ENCODE assay signal across 24 cellular contexts in genomic region chr3:59248976-59249375, GRCh38.
DNase-seq lines count a peak whose midpoint lies in the region; ATAC-seq and TF ChIP-seq lines count a peak whose summit lies in the region.
"Had no signal": no experiment of that assay in that cellular context is flagged by ENCODE, and none has a peak within 500 bp of the region (broad histone marks: within the 10 kb centered on the region; RNA-seq: fewer than 3 reads in every experiment).

No MANE protein-coding gene starts in this region.

- no peaks in the 10 kb centered on the region for H3K9me2 ChIP-seq in PC-3 (replicated peaks; ENCODE audit: low read length)

- no peaks in the 10 kb centered on the region for H3K36me3 Mint-ChIP-seq in Calu3 (ENCODE audit: insufficient read depth, unreplicated experiment)
- H3K36me3 Mint-ChIP-seq: activated naive CD8-positive, alpha-beta T cell; CD8-positive, alpha-beta memory T cell; WTC11 had no signal

- no peaks in the 10 kb centered on the region for H3K27me3 Mint-ChIP-seq in Calu3 (ENCODE audit: unreplicated experiment)
- H3K27me3 Mint-ChIP-seq: activated naive CD8-positive, alpha-beta T cell; stimulated activated memory B cell treated with anti-CD40 and anti-IgM and Interleukin-4, amounts not matched to agents 10 μg/mL and 1 μg/mL and 100 μg/mL, for 72 hours had no signal

- POLR2A ChIA-PET in PC-3 (lab: Charles Lee; ENCODE audit: unreplicated experiment): no interaction called here

- H3K4me3 Mint-ChIP-seq in Calu3 (ENCODE audit: low read depth, unreplicated experiment): no peak overlapping the region
- H3K4me3 Mint-ChIP-seq: activated naive CD8-positive, alpha-beta T cell; CD8-positive, alpha-beta memory T cell; stimulated activated memory B cell treated with anti-CD40 and anti-IgM and Interleukin-4, amounts not matched to agents 10 μg/mL and 1 μg/mL and 100 μg/mL, for 72 hours; WTC11 had no signal

- peaks cover 11% of the 10 kb centered on the region for H3F3A ChIP-seq in PC-3 (ENCODE audit: low read length, unreplicated experiment)

- intact Hi-C loops in Calu3 (cut with micrococcal nuclease; ENCODE audit: unreplicated experiment): no loop called here
- intact Hi-C loops in PC-3 (cut with micrococcal nuclease): loop anchor here (5.0 to 10.0 kb wide), 3 partner anchors 178 to 374 kb away; no protein-coding TSS in a partner anchor
- intact Hi-C loops in stomach (cut with DNase I; ENCODE audit: low total_unique reads): no loop called here

- no peak overlapping the region for H3K4me2 ChIP-seq in PC-3 (ENCODE audit: low read length)

- H3K4me1 Mint-ChIP-seq in Calu3 (ENCODE audit: low read depth, unreplicated experiment): peaks cover 19% of the 10 kb centered on the region

- no peak for ATAC-seq in PC-3
- no peak for ATAC-seq in HG02642 (IDR thresholded peaks at IDR 0.05; ENCODE audit: poor library complexity, unreplicated experiment)
- ATAC-seq: stimulated activated memory B cell treated with anti-CD40 and anti-IgM and Interleukin-4, amounts not matched to agents 10 μg/mL and 1 μg/mL and 100 μg/mL, for 72 hours; WTC11 had no signal

- H3K27me3 ChIP-seq in PC-3 (ENCODE audit: low read length): no peaks in the 10 kb centered on the region
- H3K27me3 ChIP-seq in stomach: no peaks in the 10 kb centered on the region
- H3K27me3 ChIP-seq: thyroid gland had no signal

- no peak overlapping the region for H2AFZ ChIP-seq in PC-3 (ENCODE audit: low read length)

- no peak for TF ChIP-seq EP300 in stomach (IDR thresholded peaks at IDR 0.05)

- H3K27ac ChIP-seq in PC-3 (ENCODE audit: low read length) (peak overlapping the region; percentile 95), stomach (no peak overlapping the region)
- H3K27ac ChIP-seq: RWPE1, thyroid gland had no signal

- H3K9ac ChIP-seq in PC-3 (ENCODE audit: low read length): no peak overlapping the region; the same call in 1 of the 2 replicates

- DNase-seq in Calu3 (peak; percentile 14), PC-3 (peak; percentile 45), inferior parietal cortex (ENCODE audit: extremely low spot score) (peak; percentile 64), retina (peak; percentile 28), DMS 273 treated with DMSO at 0.1 percent for 48 hours (lab: John Stamatoyannopoulos, UW) (no peak), stomach (no peak)
- DNase-seq: aorta; CD8-positive, alpha-beta memory T cell; cortex of kidney; DMS79; GF-D8; Karpas-422; NCI-H1048; NCI-H1694 treated with DMSO at 0.1 percent for 48 hours; NCI-H526; stimulated activated CD4-positive, alpha-beta T cell treated with anti-CD3 and anti-CD28 coated beads, Interleukin-4, amount 100 ng/mL, for 1 hour; thyroid gland had no signal

- H3K9me3 ChIP-seq in PC-3 (ENCODE audit: low read length) (no peaks in the 10 kb centered on the region), stomach (no peaks in the 10 kb centered on the region)
- H3K9me3 ChIP-seq: thyroid gland had no signal

- H3K27ac Mint-ChIP-seq in Calu3 (ENCODE audit: unreplicated experiment): no peak overlapping the region
- H3K27ac Mint-ChIP-seq: activated naive CD8-positive, alpha-beta T cell; activated T-helper 2 cell treated with anti-CD3 and anti-CD28 coated beads, Interferon-gamma antibody, Interleukin-2, Interleukin-4, amounts not matched to agents 10 μg/mL and 5 μg/mL and 100 μg/mL, durations not matched to agents 14 hours and 24 hours and 36 hours; stimulated activated memory B cell treated with anti-CD40 and anti-IgM and Interleukin-4, amounts not matched to agents 10 μg/mL and 1 μg/mL and 100 μg/mL, for 72 hours; WTC11 had no signal

- H3K4me1 ChIP-seq in PC-3 (ENCODE audit: insufficient read depth, low read length): peaks cover 50% of the 10 kb centered on the region
- peaks cover 0 to 8% (median 2%) of the 10 kb centered on the region in 4 donors for H3K4me1 ChIP-seq in stomach

- no TSS peak for BruUV-seq in Calu3 (replicated peaks; lab: Mats Ljungman, UMichigan)
- BruUV-seq in PC-3 (replicated peaks; lab: Mats Ljungman, UMichigan): no TSS peak

- no peak for TF ChIP-seq POLR2A in stomach (IDR thresholded peaks at IDR 0.05)

- CTCF ChIA-PET in Calu3 (lab: Charles Lee): no interaction called here
- CTCF ChIA-PET in PC-3 (lab: Charles Lee): no interaction called here

- no peaks in the 10 kb centered on the region for H3K36me3 ChIP-seq in PC-3 (ENCODE audit: low read depth, low read length)
- H3K36me3 ChIP-seq in stomach: no peaks in the 10 kb centered on the region
- H3K36me3 ChIP-seq: thyroid gland had no signal

- no peaks in the 10 kb centered on the region for H3K9me3 Mint-ChIP-seq in Calu3 (ENCODE audit: low read depth, unreplicated experiment)
- H3K9me3 Mint-ChIP-seq: CD8-positive, alpha-beta memory T cell; WTC11 had no signal

- H3K4me3 ChIP-seq in PC-3 (ENCODE audit: low read length) (no peak overlapping the region), stomach (no peak overlapping the region)
- H3K4me3 ChIP-seq: lung, thyroid gland had no signal

- TF ChIP-seq CTCF in Calu3 (IDR thresholded peaks at IDR 0.05; ENCODE audit: unreplicated experiment) (no peak), PC-3 (conservative IDR thresholded peaks at IDR 0.05; ENCODE audit: low read depth, low read length) (no peak), stomach (IDR thresholded peaks at IDR 0.05) (no peak)

- H4K20me1 ChIP-seq in PC-3 (ENCODE audit: low read length): no peaks in the 10 kb centered on the region

- no peaks in the 10 kb centered on the region for H3K79me2 ChIP-seq in PC-3 (ENCODE audit: low read length)

Comparison
In these comparisons a context has a peak if more than half of its experiments do, and no peak if none do; other contexts are left out.
1. DNase-seq: peak in Calu3 (single experiment), PC-3 (single experiment), inferior parietal cortex (single experiment) and retina (single experiment); none in DMS 273 treated with DMSO at 0.1 percent for 48 hours (single experiment) and stomach (single experiment).